27 cellular contexts compared by ENCODE assay signal in the genomic region with DNA sequence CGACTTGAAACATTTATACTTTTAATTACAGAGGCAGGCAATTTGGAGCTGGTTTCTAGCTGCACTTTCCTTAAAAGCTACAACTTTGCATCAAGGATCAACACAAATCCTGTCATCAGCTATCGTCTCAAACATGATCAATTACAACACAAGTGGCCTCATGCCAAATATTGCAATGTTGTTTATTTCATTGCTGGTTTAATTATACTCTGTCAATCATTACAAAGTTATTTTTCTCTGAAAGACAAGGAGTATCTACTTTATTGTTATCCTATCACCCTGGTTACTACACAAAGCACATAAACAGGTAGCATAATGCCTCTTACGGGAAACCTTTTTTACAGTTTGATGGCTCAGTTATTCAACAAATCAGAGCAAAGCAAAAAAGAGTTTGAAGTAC. TPM values are rescaled to one million over a fixed set of nuclear protein-coding genes. Genes with fewer than 3 reads are reported as not detected.
"Had no signal": no experiment of that assay in that cellular context is flagged by ENCODE, and none has a peak within 500 bp of the region (broad histone marks: within the 10 kb centered on the region; RNA-seq: fewer than 3 reads in every experiment).

No MANE protein-coding gene starts in this region.

- H3K36me3 ChIP-seq: breast epithelium, Peyer's patch had no signal

- DNase-seq: activated B cell treated with CpG ODN at 0.5 μM for 24 hours; activated CD4-positive, alpha-beta T cell treated with anti-CD3 and anti-CD28 coated beads for 1 hour; activated CD4-positive, alpha-beta T cell treated with anti-CD3 and anti-CD28 coated beads, Interleukin-2, amount 10 ng/mL, durations not matched to agents 24 days and 14 days; activated CD4-positive, alpha-beta T cell treated with anti-CD3 and anti-CD28 coated beads, Interleukin-2, amount 50 U/mL, for 48 hours; activated CD8-positive, alpha-beta memory T cell treated with anti-CD3 and anti-CD28 coated beads, Interleukin-2, amount 10 ng/mL, durations not matched to agents 7 days and 5 days; activated effector memory CD4-positive, alpha-beta T cell treated with Interleukin-2 at 50 U/mL for 16 hours; activated naive CD4-positive, alpha-beta T cell; activated T-cell treated with anti-CD3 and anti-CD28 coated beads, Interleukin-2, amount 50 U/mL, for 24 hours; aorta; caudate nucleus; KG1; NCI-H1092 treated with DMSO at 0.1 percent for 48 hours; NCI-H1436 treated with DMSO at 0.1 percent for 48 hours; NCI-H187; NCI-H2081; NCI-H345; NCI-H510A; NCI-H526 treated with DMSO at 0.1 percent for 48 hours; Peyer's patch; SHP77 treated with DMSO at 0.1 percent for 48 hours; T-helper 17 cell; T-helper 9 cell had no signal

- FAIRE-seq: TTC549 had no signal

- H3K27me3 ChIP-seq: breast epithelium, Peyer's patch had no signal

- H3K4me3 ChIP-seq: breast epithelium, Peyer's patch had no signal

- H3K9me3 ChIP-seq: breast epithelium, Peyer's patch had no signal

- H3K27ac ChIP-seq: breast epithelium, Peyer's patch had no signal

- H3K4me1 ChIP-seq: breast epithelium, Peyer's patch had no signal

RNA-seq across cellular contexts. Expression of a gene that starts 58.0 kb away (rescaled TPM):
- total RNA-seq: activated B cell treated with CpG ODN at 0.5 μM for 24 hours, aorta, breast epithelium, LHCN-M2, M059J, Peyer's patch, SK-MEL-5 had no signal
